ENCODE assay signal across 11 cellular contexts in the genomic region with DNA sequence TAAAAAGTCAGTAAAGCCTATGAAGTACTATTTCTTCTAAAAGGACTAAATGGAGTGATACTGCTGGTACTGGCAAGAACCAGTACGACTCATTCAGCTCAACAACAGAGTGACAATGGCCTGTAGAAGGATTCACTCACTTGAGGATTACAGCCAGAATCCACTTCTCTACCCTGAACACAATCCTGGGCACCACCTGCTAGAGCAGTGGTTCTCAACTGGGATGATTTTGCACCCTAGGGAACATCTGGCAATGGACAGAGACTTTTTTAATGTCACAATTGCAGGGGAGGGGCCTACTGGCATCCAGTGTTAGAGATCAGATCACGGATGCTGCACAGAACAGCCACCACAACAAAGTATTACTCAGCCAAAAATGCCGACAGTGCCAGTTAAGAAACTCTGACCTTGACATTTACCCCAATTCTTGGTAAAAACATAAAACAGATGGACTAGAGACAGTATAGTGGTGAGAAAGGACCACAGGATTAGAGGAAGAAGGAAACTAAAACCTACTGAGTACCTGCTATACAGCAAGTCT. TPM values are rescaled to one million over a fixed set of nuclear protein-coding genes. Genes with fewer than 3 reads are reported as not detected.
A peak's percentile ranks its signal among the peaks of the same experiment; 100 is the strongest.
DNase-seq lines count a peak whose midpoint lies in the region; ATAC-seq, FAIRE-seq and TF ChIP-seq lines count a peak whose summit lies in the region.
"Had no signal": no experiment of that assay in that cellular context is flagged by ENCODE, and none has a peak within 500 bp of the region (broad histone marks: within the 10 kb centered on the region; RNA-seq: fewer than 3 reads in every experiment).

No MANE protein-coding gene starts in this region.

- RAD21 ChIA-PET in HCT116 (lab: Charles Lee; ENCODE audit: low non-redundant PET in 1 of 2, low total read pairs in 2 of 2, uncharacterized antibody in 2 of 2, unreplicated experiment in 2 of 2) = no interaction called here

- CTCF ChIA-PET in HCT116 (lab: Charles Lee) = no interaction called here
- CTCF ChIA-PET in activated CD8-positive, alpha-beta T cell treated with anti-CD3 and anti-CD28 coated beads, Interleukin-2, amount 10 ng/mL, durations not matched to agents 7 days and 5 days (lab: Charles Lee) = interaction anchor here (0.7 to 1.0 kb wide), 2 partner anchors 261 to 929 kb away, joined by 3 read pairs; no protein-coding TSS in a partner anchor

- H3K4me3 ChIP-seq in ACC112 (ENCODE audit: low read depth, low read length) (peak overlapping the region; percentile 8; the same call in 1 of the 2 replicates), HCT116 (replicated peaks in 1 of 2; ENCODE audit: low read depth in 1 of 2, low read length in 2 of 2) (no peak overlapping the region), kidney (ENCODE audit: low read length in 2 of 2) (peak overlapping the region in 1 of 2 donors; percentile 9)

- H4K20me1 ChIP-seq in HCT116 (ENCODE audit: insufficient read depth) = 0 out of 2 replicates have a peak, but pooled peaks cover 3% of the 10 kb centered on the region

- POLR2A ChIA-PET in HCT116 (lab: Charles Lee) = no interaction called here
- POLR2A ChIA-PET in activated CD8-positive, alpha-beta T cell treated with anti-CD3 and anti-CD28 coated beads, Interleukin-2, amount 10 ng/mL, durations not matched to agents 7 days and 5 days (lab: Charles Lee) = no interaction called here

- no peak overlapping the region for H3K9ac ChIP-seq in HCT116 (ENCODE audit: low read length)
- no peak overlapping the region for H3K9ac ChIP-seq in kidney (ENCODE audit: low read length in 2 of 2)

- H3K27me3 Mint-ChIP-seq in activated CD8-positive, alpha-beta T cell treated with anti-CD3 and anti-CD28 coated beads, Interleukin-2, amount 10 ng/mL, durations not matched to agents 7 days and 5 days (ENCODE audit: low read depth) = peaks cover 14% of the 10 kb centered on the region

- peaks cover 4% of the 10 kb centered on the region for H3K36me3 Mint-ChIP-seq in activated CD8-positive, alpha-beta T cell treated with anti-CD3 and anti-CD28 coated beads, Interleukin-2, amount 10 ng/mL, durations not matched to agents 7 days and 5 days (ENCODE audit: low read depth)

- no peak for TF ChIP-seq CTCF in HCT116 (IDR thresholded peaks at IDR 0.05 in 2 of 3, conservative IDR thresholded peaks at IDR 0.05 in 1 of 3; ENCODE audit: borderline replicate concordance in 1 of 3, insufficient read depth in 1 of 3, low read depth in 2 of 3, low read length in 2 of 3)
- no peak for TF ChIP-seq CTCF in kidney (IDR thresholded peaks at IDR 0.05; ENCODE audit: borderline replicate concordance, extremely low read depth, insufficient read depth)

- H3K79me2 ChIP-seq in ACC112 (ENCODE audit: control insufficient read depth, insufficient read depth, low read length, unreplicated experiment) (peaks cover 82% of the 10 kb centered on the region), HCT116 (ENCODE audit: insufficient read depth, low read length) (peaks cover 58% of the 10 kb centered on the region)

- ATAC-seq in HCT116 = no peak
- ATAC-seq in activated CD8-positive, alpha-beta T cell treated with anti-CD3 and anti-CD28 coated beads, Interleukin-2, amount 10 ng/mL, durations not matched to agents 7 days and 5 days = peak; percentile 25
- no peak for ATAC-seq in HG03460 (IDR thresholded peaks at IDR 0.05; ENCODE audit: unreplicated experiment)

- H2AFZ ChIP-seq in ACC112 (ENCODE audit: low read length, unreplicated experiment) (no peak overlapping the region), HCT116 (ENCODE audit: low read depth, low read length, poor library complexity, severe bottlenecking) (no peak overlapping the region)

- no TSS peak for BruUV-seq in HCT116 (replicated peaks; lab: Mats Ljungman, UMichigan)

- H3K27ac Mint-ChIP-seq in activated CD8-positive, alpha-beta T cell treated with anti-CD3 and anti-CD28 coated beads, Interleukin-2, amount 10 ng/mL, durations not matched to agents 7 days and 5 days = no peak overlapping the region
- H3K27ac Mint-ChIP-seq: activated B cell treated with CpG ODN at 0.5 μM for 24 hours had no signal

- peak overlapping the region; percentile 20; the same call in 1 of the 2 replicates for H3K4me2 ChIP-seq in HCT116 (ENCODE audit: low read length)

- H3K27me3 ChIP-seq in ACC112 (ENCODE audit: insufficient read depth, low read length) (no peaks in the 10 kb centered on the region), HCT116 (ENCODE audit: insufficient read depth, low read length) (no peaks in the 10 kb centered on the region)

- H3K4me1 Mint-ChIP-seq in activated CD8-positive, alpha-beta T cell treated with anti-CD3 and anti-CD28 coated beads, Interleukin-2, amount 10 ng/mL, durations not matched to agents 7 days and 5 days (ENCODE audit: low read depth) = peaks cover 21% of the 10 kb centered on the region

- no peak for FAIRE-seq in kidney (lab: Jason Lieb, UNC)
- no peak for FAIRE-seq in HTR-8/SVneo (lab: Jason Lieb, UNC)

- no peaks in the 10 kb centered on the region for H3K9me2 ChIP-seq in HCT116 (ENCODE audit: insufficient read depth)

- no peak for TF ChIP-seq POLR2A in HCT116 (IDR thresholded peaks at IDR 0.05; ENCODE audit: borderline replicate concordance, extremely low read depth, insufficient read depth, insufficient read length)

- H3K4me1 ChIP-seq in ACC112 (ENCODE audit: control insufficient read depth, insufficient read depth, low read length, unreplicated experiment) (peaks cover 28% of the 10 kb centered on the region), HCT116 (ENCODE audit: control insufficient read depth in 1 of 2, insufficient read depth in 2 of 2, low read length in 2 of 2) (peaks cover 7 to 17% of the 10 kb centered on the region in 2 experiments), kidney (ENCODE audit: control insufficient read depth in 1 of 2, insufficient read depth in 1 of 2, low read depth in 1 of 2, low read length in 2 of 2) (peaks cover 0 to 4% of the 10 kb centered on the region in 2 donors)

- H3K9me3 Mint-ChIP-seq in activated CD8-positive, alpha-beta T cell treated with anti-CD3 and anti-CD28 coated beads, Interleukin-2, amount 10 ng/mL, durations not matched to agents 7 days and 5 days (ENCODE audit: insufficient read depth) = no peaks in the 10 kb centered on the region
- H3K9me3 Mint-ChIP-seq: activated B cell treated with CpG ODN at 0.5 μM for 24 hours had no signal

- DNase-seq in HCT116 (ENCODE audit: low read depth, low spot score) (no peak), kidney (no peak), mucosa of gallbladder (ENCODE audit: low spot score) (no peak), HTR-8/SVneo (ENCODE audit: insufficient read length, low spot score) (no peak), cerebellar cortex (ENCODE audit: low spot score) (no peak)
- peak; percentile 42 for DNase-seq in activated CD8-positive, alpha-beta T cell treated with anti-CD3 and anti-CD28 coated beads, Interleukin-2, amount 10 ng/mL, durations not matched to agents 7 days and 5 days
- DNase-seq: activated B cell treated with CpG ODN at 0.5 μM for 24 hours, DMS53, NCI-H510A had no signal

- TF ChIP-seq RAD21 in HCT116 (IDR thresholded peaks at IDR 0.05; ENCODE audit: low read depth) = no peak

- H3K9me3 ChIP-seq in HCT116 (ENCODE audit: control insufficient read depth in 1 of 2, insufficient read depth in 1 of 2, low read depth in 1 of 2, low read length in 2 of 2) (no peaks in the 10 kb centered on the region), kidney (ENCODE audit: control insufficient read depth in 1 of 2, low read length in 2 of 2) (no peaks in the 10 kb centered on the region)

- H3K4me3 Mint-ChIP-seq in activated CD8-positive, alpha-beta T cell treated with anti-CD3 and anti-CD28 coated beads, Interleukin-2, amount 10 ng/mL, durations not matched to agents 7 days and 5 days = no peak overlapping the region
- H3K4me3 Mint-ChIP-seq: activated B cell treated with CpG ODN at 0.5 μM for 24 hours had no signal

- H3K27ac ChIP-seq in ACC112 (ENCODE audit: low read depth, low read length) (peak overlapping the region; percentile 67), HCT116 (ENCODE audit: low read depth, low read length) (no peak overlapping the region), kidney (ENCODE audit: low read depth in 2 of 2, low read length in 2 of 2) (peak overlapping the region; percentile 28 to 33)

- no peaks in the 10 kb centered on the region for H3K36me3 ChIP-seq in ACC112 (ENCODE audit: insufficient read depth, low read length)
- no peaks in the 10 kb centered on the region for H3K36me3 ChIP-seq in HCT116 (ENCODE audit: control insufficient read depth in 1 of 2, insufficient read depth in 2 of 2, low read length in 2 of 2)
- H3K36me3 ChIP-seq in kidney (ENCODE audit: control insufficient read depth in 1 of 2, insufficient read depth in 2 of 2, low read length in 2 of 2) = no peaks in the 10 kb centered on the region

- intact Hi-C loops in HCT116 (cut with micrococcal nuclease) = no loop called here
- intact Hi-C loops in kidney (cut with DNase I) = no loop called here

TF ChIP-seq in HCT116, 20 proteins besides CTCF, POLR2A, EP300 and RAD21:
- TF ChIP-seq EZH2 (IDR thresholded peaks at IDR 0.05) (no peak), TCF7L2 (IDR thresholded peaks at IDR 0.05; ENCODE audit: borderline replicate concordance, extremely low read depth, insufficient read depth, insufficient read length) (peak; percentile 20)

RNA-seq across cellular contexts. Expression of a gene that starts 5.0 kb away (rescaled TPM):
- total RNA-seq in HCT116 (2021; ENCODE audit: unreplicated experiment) = 26.6 TPM
- polyA plus RNA-seq in HCT116 (2012) = 10.4 and 13.0 TPM in 2 replicates
- total RNA-seq in activated CD8-positive, alpha-beta T cell treated with anti-CD3 and anti-CD28 coated beads, Interleukin-2, amount 10 ng/mL, durations not matched to agents 7 days and 5 days = 1 to 10 TPM; 2.5 to 2.7 TPM
- total RNA-seq in kidney = 35.1 TPM
- polyA plus RNA-seq in kidney (ENCODE audit: insufficient read depth, low read depth, low replicate concordance) = 12.3 TPM
- total RNA-seq in mucosa of gallbladder = 17.8 TPM

RNA-seq across cellular contexts. Expression of a gene that starts 49.6 kb away (rescaled TPM):
- 13.5 TPM for total RNA-seq in HCT116 (2021; ENCODE audit: unreplicated experiment)
- 7.1 and 8.1 TPM in 2 replicates for polyA plus RNA-seq in HCT116 (2012)
- 10 to 100 TPM; 12.9 to 17.2 TPM for total RNA-seq in activated CD8-positive, alpha-beta T cell treated with anti-CD3 and anti-CD28 coated beads, Interleukin-2, amount 10 ng/mL, durations not matched to agents 7 days and 5 days
- total RNA-seq in kidney = 5.3 TPM
- 2.0 TPM for polyA plus RNA-seq in kidney (ENCODE audit: insufficient read depth, low read depth, low replicate concordance)
- total RNA-seq in mucosa of gallbladder = 3.7 TPM

RNA-seq across cellular contexts. Expression of a gene that starts 49.9 kb away (rescaled TPM):
- total RNA-seq in HCT116 (2021; ENCODE audit: unreplicated experiment) (84.3 TPM), kidney (66.2 TPM), mucosa of gallbladder (61.5 TPM)
- 36.6 and 58.1 TPM in 2 replicates for polyA plus RNA-seq in HCT116 (2012)
- total RNA-seq in activated CD8-positive, alpha-beta T cell treated with anti-CD3 and anti-CD28 coated beads, Interleukin-2, amount 10 ng/mL, durations not matched to agents 7 days and 5 days = 100 to 1,000 TPM; 104 to 108 TPM
- polyA plus RNA-seq in kidney (ENCODE audit: insufficient read depth, low read depth, low replicate concordance) = 108 TPM
